In the genomic region with DNA sequence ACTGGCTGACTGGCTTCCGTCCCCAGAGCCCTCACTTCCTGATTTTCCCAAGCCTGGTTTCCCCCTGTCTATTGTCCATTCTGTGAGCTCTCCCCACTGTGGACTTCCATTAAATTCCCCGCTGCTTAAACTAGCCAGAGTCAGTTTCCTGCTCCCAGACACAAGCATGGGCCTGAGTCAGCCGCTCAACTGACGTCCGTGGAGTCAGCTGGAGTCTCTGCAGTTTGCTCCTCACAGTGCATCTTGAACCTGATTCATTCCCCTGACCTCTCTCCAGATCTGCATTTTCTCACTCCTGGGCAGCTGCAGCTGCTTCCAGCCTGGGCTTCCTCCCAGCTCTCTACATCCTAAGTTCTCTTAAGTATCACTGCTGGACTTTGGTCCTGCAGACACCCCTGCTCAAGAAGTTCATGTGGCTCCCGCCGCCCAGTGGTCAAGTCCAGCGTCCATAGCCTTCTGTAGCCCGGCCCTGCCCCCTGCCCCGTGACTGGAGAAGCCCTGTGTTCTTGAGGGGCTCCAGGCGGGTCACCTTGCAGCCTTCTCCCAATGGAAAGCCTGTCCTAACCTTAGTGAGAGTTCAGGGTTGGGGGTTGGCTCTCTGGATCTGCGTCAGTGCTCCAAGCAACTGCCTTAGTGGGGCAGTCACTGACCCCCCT, we compare ENCODE assay signal across 9 cellular contexts. TPM values are rescaled to one million over a fixed set of nuclear protein-coding genes. Genes with fewer than 3 reads are reported as not detected.
DNase-seq lines count a peak whose midpoint lies in the region; ATAC-seq, FAIRE-seq and TF ChIP-seq lines count a peak whose summit lies in the region.
"Had no signal": no experiment of that assay in that cellular context is flagged by ENCODE, and none has a peak within 500 bp of the region (broad histone marks: within the 10 kb centered on the region; RNA-seq: fewer than 3 reads in every experiment).

No MANE protein-coding gene starts in this region.

- no peak overlapping the region for H3K4me3 Mint-ChIP-seq in mesothelial cell of epicardium
- no peak overlapping the region for H3K4me3 Mint-ChIP-seq in activated naive CD8-positive, alpha-beta T cell treated with anti-CD3 and anti-CD28 coated beads, Interleukin-2, amount 50 U/mL, for 24 hours

- H3K27me3 ChIP-seq in Panc1 (ENCODE audit: control insufficient read depth, insufficient read depth, low read length) (no peaks in the 10 kb centered on the region), tibial artery (no peaks in the 10 kb centered on the region)

- H3K4me1 Mint-ChIP-seq in mesothelial cell of epicardium: peaks cover 24% of the 10 kb centered on the region
- H3K4me1 Mint-ChIP-seq in activated naive CD8-positive, alpha-beta T cell treated with anti-CD3 and anti-CD28 coated beads, Interleukin-2, amount 50 U/mL, for 24 hours: no peaks in the 10 kb centered on the region

- no peaks in the 10 kb centered on the region for H3K27me3 Mint-ChIP-seq in mesothelial cell of epicardium (ENCODE audit: low read depth)
- no peaks in the 10 kb centered on the region for H3K27me3 Mint-ChIP-seq in activated naive CD8-positive, alpha-beta T cell treated with anti-CD3 and anti-CD28 coated beads, Interleukin-2, amount 50 U/mL, for 24 hours

- H3K9me3 ChIP-seq in Panc1 (ENCODE audit: control insufficient read depth, insufficient read depth, low read depth, low read length) (no peaks in the 10 kb centered on the region), tibial artery (no peaks in the 10 kb centered on the region)

- POLR2A ChIA-PET in Panc1 (lab: Charles Lee): no interaction called here

- no peak overlapping the region for H3K4me3 ChIP-seq in Panc1 (ENCODE audit: low read depth in 2 of 2, low read length in 2 of 2)
- H3K4me3 ChIP-seq in epithelial cell of esophagus (ENCODE audit: low read length): no peak overlapping the region
- no peak overlapping the region for H3K4me3 ChIP-seq in tibial artery

- CTCF ChIA-PET in Panc1 (lab: Charles Lee): no interaction called here

- no peaks in the 10 kb centered on the region for H3K9me3 Mint-ChIP-seq in mesothelial cell of epicardium
- H3K9me3 Mint-ChIP-seq in activated naive CD8-positive, alpha-beta T cell treated with anti-CD3 and anti-CD28 coated beads, Interleukin-2, amount 50 U/mL, for 24 hours: no peaks in the 10 kb centered on the region

- H3K27ac ChIP-seq in Panc1 (ENCODE audit: low read length) (peak overlapping the region; percentile 65; the same call in 1 of the 2 replicates), tibial artery (peak overlapping the region; percentile 82 to 83)

- in situ Hi-C loops in Panc1 (cut with HindIII; ENCODE audit: low pct_unique_long_range_greater_than_20kb, low sequenced_read_pairs): no loop called here

- H3K36me3 ChIP-seq in Panc1 (ENCODE audit: control insufficient read depth, insufficient read depth, low read length) (no peaks in the 10 kb centered on the region), tibial artery (no peaks in the 10 kb centered on the region)

- H3K4me1 ChIP-seq in Panc1 (ENCODE audit: control insufficient read depth, insufficient read depth, low read length) (peaks cover 24% of the 10 kb centered on the region), tibial artery (peaks cover 0 to 41% (median 27%) of the 10 kb centered on the region in 4 donors)

- no peak for FAIRE-seq in GM12891 (lab: Jason Lieb, UNC)

- no peaks in the 10 kb centered on the region for H3K36me3 Mint-ChIP-seq in mesothelial cell of epicardium
- H3K36me3 Mint-ChIP-seq in activated naive CD8-positive, alpha-beta T cell treated with anti-CD3 and anti-CD28 coated beads, Interleukin-2, amount 50 U/mL, for 24 hours (ENCODE audit: low read depth): no peaks in the 10 kb centered on the region

- peak; percentile 55 for ATAC-seq in Panc1
- no peak for ATAC-seq in activated naive CD8-positive, alpha-beta T cell treated with anti-CD3 and anti-CD28 coated beads, Interleukin-2, amount 50 U/mL, for 24 hours
- ATAC-seq in HG02970 (IDR thresholded peaks at IDR 0.05; ENCODE audit: low FRiP score, unreplicated experiment): no peak

- peak overlapping the region; percentile 72 for H3K27ac Mint-ChIP-seq in mesothelial cell of epicardium
- H3K27ac Mint-ChIP-seq in activated naive CD8-positive, alpha-beta T cell treated with anti-CD3 and anti-CD28 coated beads, Interleukin-2, amount 50 U/mL, for 24 hours: no peak overlapping the region

- no peak for TF ChIP-seq POLR2A in GM12891 (IDR thresholded peaks at IDR 0.05; ENCODE audit: low read depth, low read length)

- DNase-seq in Panc1 (ENCODE audit: low read depth, low spot score) (no peak), epithelial cell of esophagus (ENCODE audit: low read depth) (peak; percentile 65), mesothelial cell of epicardium (ENCODE audit: low spot score in 2 of 2, unreplicated experiment in 2 of 2) (no peak), tibial artery (peak; percentile 69 to 91), GM12891 (ENCODE audit: insufficient read length, low spot score) (no peak), NCI-H2081 (lab: John Stamatoyannopoulos, UW) (no peak)
- no peak for DNase-seq in activated naive CD8-positive, alpha-beta T cell treated with anti-CD3 and anti-CD28 coated beads, Interleukin-2, amount 50 U/mL, for 24 hours
- DNase-seq: T-helper 9 cell had no signal

- BruUV-seq in Panc1 (replicated peaks; lab: Mats Ljungman, UMichigan): no TSS peak

- intact Hi-C loops in Panc1 (cut with micrococcal nuclease; ENCODE audit: unreplicated experiment) (no loop called here), tibial artery (cut with DNase I; ENCODE audit: low total_unique reads) (loop anchor here (2.0 kb wide), 1 partner anchor 44 kb away; no protein-coding TSS in a partner anchor)

- TF ChIP-seq CTCF in Panc1 (IDR thresholded peaks at IDR 0.05): no peak
- no peak for TF ChIP-seq CTCF in epithelial cell of esophagus (IDR thresholded peaks at IDR 0.05; ENCODE audit: insufficient read depth, low read depth, low read length, missing control alignments)
- TF ChIP-seq CTCF in mesothelial cell of epicardium (IDR thresholded peaks at IDR 0.05; ENCODE audit: unreplicated experiment): no peak
- peak in 1 of 2 experiments; percentile 10 for TF ChIP-seq CTCF in tibial artery (IDR thresholded peaks at IDR 0.05)

TF ChIP-seq in GM12891, 5 proteins besides CTCF, POLR2A, EP300 and RAD21:
- TF ChIP-seq POLR2AphosphoS5 (IDR thresholded peaks at IDR 0.05; ENCODE audit: low read depth, low read length): no peak
- TF ChIP-seq TAF1 (IDR thresholded peaks at IDR 0.05; ENCODE audit: low read depth, low read length): no peak
- TF ChIP-seq PAX5 (IDR thresholded peaks at IDR 0.05; ENCODE audit: insufficient read depth, low read length, severe bottlenecking): no peak
- no peak for TF ChIP-seq SPI1 (IDR thresholded peaks at IDR 0.05; ENCODE audit: low read depth, low read length)
- no peak for TF ChIP-seq POU2F2 (IDR thresholded peaks at IDR 0.05; ENCODE audit: low read depth, low read length)
TF ChIP-seq in GM12891: peak in this region for 0.

RNA-seq across cellular contexts. Expression of a gene that starts 20.0 kb away (rescaled TPM):
- total RNA-seq in Panc1 (2021; ENCODE audit: unreplicated experiment) (99.4 TPM), mesothelial cell of epicardium (196 to 218 TPM (median 205 TPM) in 3 replicates)
- polyA plus RNA-seq in Panc1 (2012; ENCODE audit: insufficient read length): 121 TPM
- polyA plus RNA-seq in GM12891 (2012; ENCODE audit: low read depth, missing spikeins): 204 TPM

Comparison
In these comparisons a context has a peak if more than half of its experiments do, and no peak if none do; other contexts are left out.
1. DNase-seq: peak in epithelial cell of esophagus (single experiment) and tibial artery (2 of 2); none in Panc1 (single experiment), mesothelial cell of epicardium (0 of 2), GM12891 (single experiment), NCI-H2081 (0 of 2) and activated naive CD8-positive, alpha-beta T cell treated with anti-CD3 and anti-CD28 coated beads, Interleukin-2, amount 50 U/mL, for 24 hours (single experiment).